Comparison of ENCODE assay signal across 9 cellular contexts in the genomic region with DNA sequence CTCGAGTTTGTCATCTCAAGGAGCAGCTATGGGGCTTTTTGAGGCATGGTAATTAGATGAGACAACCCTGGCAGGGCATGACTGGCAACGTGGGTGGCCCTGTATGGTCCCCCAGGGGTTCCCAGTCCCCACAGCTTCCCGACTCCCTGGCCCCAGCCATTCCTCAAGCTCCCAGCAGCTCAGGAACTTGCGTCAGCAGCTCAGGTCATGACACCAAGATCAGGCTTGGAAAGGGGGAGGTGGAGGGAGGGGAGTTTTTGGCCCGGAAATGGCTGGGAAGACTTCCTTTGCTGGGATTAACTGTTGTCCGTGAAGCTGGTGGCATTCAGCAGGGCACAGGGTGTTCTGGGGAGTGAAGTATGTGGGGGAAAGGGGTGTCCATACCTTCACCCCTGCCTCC. TPM values are rescaled to one million over a fixed set of nuclear protein-coding genes. Genes with fewer than 3 reads are reported as not detected.
DNase-seq lines count a peak whose midpoint lies in the region; ATAC-seq and TF ChIP-seq lines count a peak whose summit lies in the region.
"Had no signal": no experiment of that assay in that cellular context is flagged by ENCODE, and none has a peak within 500 bp of the region (broad histone marks: within the 10 kb centered on the region; RNA-seq: fewer than 3 reads in every experiment).

No MANE protein-coding gene starts in this region.

- H4K8ac ChIP-seq in mesendoderm (ENCODE audit: low read depth, low read length) = no peak overlapping the region

- no peak overlapping the region for H2AK5ac ChIP-seq in mesendoderm (ENCODE audit: low read length)

- H3K9ac ChIP-seq in mesendoderm (ENCODE audit: low read length) = no peak overlapping the region

- WGBS in mesendoderm (ENCODE audit: extremely low coverage, insufficient coverage, low lambda C conversion rate) = no CpG with 5 or more reads among the region's 6 CpGs

- no peaks in the 10 kb centered on the region for H3K79me2 ChIP-seq in mesendoderm (ENCODE audit: control insufficient read depth, insufficient read depth, low read length)

- no peak overlapping the region for H3K4ac ChIP-seq in mesendoderm (ENCODE audit: low read depth, low read length)

- H2BK15ac ChIP-seq in mesendoderm (replicated peaks; ENCODE audit: low read depth) = no peak overlapping the region

- H3K36me3 Mint-ChIP-seq in activated CD8-positive, alpha-beta T cell treated with anti-CD3 and anti-CD28 coated beads for 36 hours (ENCODE audit: low read depth) = peaks cover 12% of the 10 kb centered on the region

- H3K27ac ChIP-seq in brain microvascular endothelial cell (peak overlapping the region; percentile 85), mesendoderm (ENCODE audit: low read depth, low read length) (no peak overlapping the region)

- H3K4me3 Mint-ChIP-seq in activated CD8-positive, alpha-beta T cell treated with anti-CD3 and anti-CD28 coated beads for 36 hours = no peak overlapping the region
- H3K4me3 Mint-ChIP-seq: activated CD4-positive, alpha-beta T cell treated with anti-CD3 and anti-CD28 coated beads, Interleukin-2, amount 10 ng/mL, durations not matched to agents 24 days and 14 days; activated naive CD8-positive, alpha-beta T cell treated with anti-CD3 and anti-CD28 coated beads, Interleukin-2, amount 10 ng/mL, durations not matched to agents 7 days and 5 days had no signal

- DNase-seq in Daoy (ENCODE audit: low read depth) (peak; percentile 69), brain microvascular endothelial cell (peak; percentile 86), mesendoderm (peak; percentile 67), activated T-cell treated with anti-CD3 and anti-CD28 coated beads for 4 hours (no peak)
- no peak for DNase-seq in activated CD8-positive, alpha-beta T cell treated with anti-CD3 and anti-CD28 coated beads for 36 hours
- DNase-seq: NCI-H187 had no signal

- H3K27ac Mint-ChIP-seq in activated CD8-positive, alpha-beta T cell treated with anti-CD3 and anti-CD28 coated beads for 36 hours = no peak overlapping the region
- H3K27ac Mint-ChIP-seq: activated CD4-positive, alpha-beta T cell treated with anti-CD3 and anti-CD28 coated beads, Interleukin-2, amount 10 ng/mL, durations not matched to agents 24 days and 14 days; activated naive CD8-positive, alpha-beta T cell treated with anti-CD3 and anti-CD28 coated beads, Interleukin-2, amount 10 ng/mL, durations not matched to agents 7 days and 5 days had no signal

- CTCF ChIA-PET in activated CD8-positive, alpha-beta T cell treated with anti-CD3 and anti-CD28 coated beads for 36 hours (lab: Charles Lee) = interaction anchor here (0.7 to 3.4 kb wide), 8 partner anchors 9 to 197 kb away, joined by 3 to 11 read pairs (median 4); partner anchors contain the start of gene TULP3

- H3K27me3 Mint-ChIP-seq in activated CD8-positive, alpha-beta T cell treated with anti-CD3 and anti-CD28 coated beads for 36 hours = no peaks in the 10 kb centered on the region
- H3K27me3 Mint-ChIP-seq: activated CD4-positive, alpha-beta T cell treated with anti-CD3 and anti-CD28 coated beads, Interleukin-2, amount 10 ng/mL, durations not matched to agents 24 days and 14 days; activated naive CD8-positive, alpha-beta T cell treated with anti-CD3 and anti-CD28 coated beads, Interleukin-2, amount 10 ng/mL, durations not matched to agents 7 days and 5 days had no signal

- H3K27me3 ChIP-seq in brain microvascular endothelial cell (replicated peaks) (no peaks in the 10 kb centered on the region), mesendoderm (ENCODE audit: insufficient read depth, low read length, poor library complexity) (no peaks in the 10 kb centered on the region)

- no peaks in the 10 kb centered on the region for H3K79me1 ChIP-seq in mesendoderm (ENCODE audit: low read length)

- H3K36me3 ChIP-seq in brain microvascular endothelial cell (replicated peaks) (no peaks in the 10 kb centered on the region), mesendoderm (ENCODE audit: control insufficient read depth, insufficient read depth, low read length) (no peaks in the 10 kb centered on the region)

- POLR2A ChIA-PET in activated CD8-positive, alpha-beta T cell treated with anti-CD3 and anti-CD28 coated beads for 36 hours (lab: Charles Lee) = interaction anchor here (0.9 to 1.1 kb wide), 3 partner anchors 9 to 28 kb away, joined by 3 read pairs; no protein-coding TSS in a partner anchor

- H3K4me3 ChIP-seq in brain microvascular endothelial cell (ENCODE audit: low read depth, low read length) = peak overlapping the region; percentile 17
- no peak overlapping the region for H3K4me3 ChIP-seq in mesendoderm (ENCODE audit: low read length)

- in situ Hi-C loops in brain microvascular endothelial cell (cut with HindIII; ENCODE audit: low pct_ligation_motif_present, low sequenced_read_pairs) = no loop called here

- no peak overlapping the region for H2BK120ac ChIP-seq in mesendoderm (ENCODE audit: low read depth, low read length)

- H4K5ac ChIP-seq in mesendoderm (ENCODE audit: low read length) = no peak overlapping the region

- H3K4me1 ChIP-seq in mesendoderm (ENCODE audit: control insufficient read depth, low read depth, low read length) = peaks cover 2% of the 10 kb centered on the region

- no peak overlapping the region for H2BK5ac ChIP-seq in mesendoderm (ENCODE audit: low read length)

- H3K56ac ChIP-seq in mesendoderm (ENCODE audit: low read length) = no peak overlapping the region

- H3K4me2 ChIP-seq in mesendoderm (ENCODE audit: low read length) = no peak overlapping the region

- no peak overlapping the region for H3K23ac ChIP-seq in mesendoderm (ENCODE audit: low read length)

- H3K18ac ChIP-seq in mesendoderm (ENCODE audit: low read length) = no peak overlapping the region

- no peak for TF ChIP-seq CTCF in brain microvascular endothelial cell (IDR thresholded peaks at IDR 0.05; ENCODE audit: low read depth, low read length, missing control alignments)
- no peak for TF ChIP-seq CTCF in activated CD8-positive, alpha-beta T cell treated with anti-CD3 and anti-CD28 coated beads for 36 hours (IDR thresholded peaks at IDR 0.05)

- no peaks in the 10 kb centered on the region for H3K9me3 Mint-ChIP-seq in activated CD8-positive, alpha-beta T cell treated with anti-CD3 and anti-CD28 coated beads for 36 hours
- H3K9me3 Mint-ChIP-seq: activated CD4-positive, alpha-beta T cell treated with anti-CD3 and anti-CD28 coated beads, Interleukin-2, amount 10 ng/mL, durations not matched to agents 24 days and 14 days; activated naive CD8-positive, alpha-beta T cell treated with anti-CD3 and anti-CD28 coated beads, Interleukin-2, amount 10 ng/mL, durations not matched to agents 7 days and 5 days had no signal

- no peaks in the 10 kb centered on the region for H3K4me1 Mint-ChIP-seq in activated CD8-positive, alpha-beta T cell treated with anti-CD3 and anti-CD28 coated beads for 36 hours (ENCODE audit: low read depth)
- H3K4me1 Mint-ChIP-seq: activated CD4-positive, alpha-beta T cell treated with anti-CD3 and anti-CD28 coated beads, Interleukin-2, amount 10 ng/mL, durations not matched to agents 24 days and 14 days; activated naive CD8-positive, alpha-beta T cell treated with anti-CD3 and anti-CD28 coated beads, Interleukin-2, amount 10 ng/mL, durations not matched to agents 7 days and 5 days had no signal

- no peak for ATAC-seq in GM21723 (IDR thresholded peaks at IDR 0.05; ENCODE audit: unreplicated experiment)
- ATAC-seq in activated CD8-positive, alpha-beta T cell treated with anti-CD3 and anti-CD28 coated beads for 36 hours = no peak

- intact Hi-C loops in activated CD8-positive, alpha-beta T cell treated with anti-CD3 and anti-CD28 coated beads for 36 hours (cut with micrococcal nuclease) = no loop called here

RNA-seq across cellular contexts. Expression of gene NRIP2, which starts 10.4 kb away (rescaled TPM):
- not detected in 2 replicates for total RNA-seq in Daoy (2014; rRNA removed; shearing (Covaris generic))
- polyA plus RNA-seq in mesendoderm (2013, experiment 1 of 2) = not detected
- polyA plus RNA-seq in mesendoderm (2013, experiment 2 of 2) = not detected
- not detected for total RNA-seq in activated CD8-positive, alpha-beta T cell treated with anti-CD3 and anti-CD28 coated beads for 36 hours
- total RNA-seq: activated CD4-positive, alpha-beta T cell treated with anti-CD3 and anti-CD28 coated beads, Interleukin-2, amount 10 ng/mL, durations not matched to agents 24 days and 14 days; activated naive CD8-positive, alpha-beta T cell treated with anti-CD3 and anti-CD28 coated beads, Interleukin-2, amount 10 ng/mL, durations not matched to agents 7 days and 5 days had no signal

RNA-seq across cellular contexts. Expression of gene TEX52, which starts 11.6 kb away (rescaled TPM):
- total RNA-seq in Daoy (2014; rRNA removed; shearing (Covaris generic)) = not detected in 2 replicates
- not detected for polyA plus RNA-seq in mesendoderm (2013, experiment 1 of 2)
- not detected for polyA plus RNA-seq in mesendoderm (2013, experiment 2 of 2)
- total RNA-seq in activated CD8-positive, alpha-beta T cell treated with anti-CD3 and anti-CD28 coated beads for 36 hours = under 1 TPM; 0.29 to 0.36 TPM
- total RNA-seq: activated CD4-positive, alpha-beta T cell treated with anti-CD3 and anti-CD28 coated beads, Interleukin-2, amount 10 ng/mL, durations not matched to agents 24 days and 14 days had no signal

RNA-seq across cellular contexts. Expression of gene FOXM1, which starts 31.7 kb away (rescaled TPM):
- total RNA-seq in Daoy (2014; rRNA removed; shearing (Covaris generic)) = 33.4 and 38.8 TPM in 2 replicates
- polyA plus RNA-seq in mesendoderm (2013, experiment 1 of 2) = 109 TPM
- 111 TPM for polyA plus RNA-seq in mesendoderm (2013, experiment 2 of 2)
- total RNA-seq in activated CD8-positive, alpha-beta T cell treated with anti-CD3 and anti-CD28 coated beads for 36 hours = 10 to 100 TPM; 64.4 to 64.8 TPM

RNA-seq across cellular contexts. Expression of gene RHNO1, which starts 31.7 kb away (rescaled TPM):
- 58.6 and 93.1 TPM in 2 replicates for total RNA-seq in Daoy (2014; rRNA removed; shearing (Covaris generic))
- 66.8 TPM for polyA plus RNA-seq in mesendoderm (2013, experiment 1 of 2)
- polyA plus RNA-seq in mesendoderm (2013, experiment 2 of 2) = 70.5 TPM
- total RNA-seq in activated CD8-positive, alpha-beta T cell treated with anti-CD3 and anti-CD28 coated beads for 36 hours = 10 to 100 TPM; 56.9 to 62.9 TPM

RNA-seq across cellular contexts. Expression of gene ITFG2, which starts 32.8 kb away (rescaled TPM):
- 22.2 and 31.9 TPM in 2 replicates for total RNA-seq in Daoy (2014; rRNA removed; shearing (Covaris generic))
- polyA plus RNA-seq in mesendoderm (2013, experiment 1 of 2) = 12.8 TPM
- 12.4 TPM for polyA plus RNA-seq in mesendoderm (2013, experiment 2 of 2)
- 10 to 100 TPM; 25.4 to 25.8 TPM for total RNA-seq in activated CD8-positive, alpha-beta T cell treated with anti-CD3 and anti-CD28 coated beads for 36 hours

Comparison
In these comparisons a context has a peak if more than half of its experiments do, and no peak if none do; other contexts are left out.
1. DNase-seq: peak in Daoy (single experiment), brain microvascular endothelial cell (single experiment) and mesendoderm (single experiment); none in activated CD8-positive, alpha-beta T cell treated with anti-CD3 and anti-CD28 coated beads for 36 hours (single experiment) and activated T-cell treated with anti-CD3 and anti-CD28 coated beads for 4 hours (single experiment).